Comparison of ENCODE assay signal across 30 cellular contexts in genomic region chr18:49467019-49467563, GRCh38.
"Had no signal": no experiment of that assay in that cellular context is flagged by ENCODE, and none has a peak within 500 bp of the region (broad histone marks: within the 10 kb centered on the region; RNA-seq: fewer than 3 reads in every experiment).

No MANE protein-coding gene starts in this region.

- H3K4me1 ChIP-seq: left lung, lower lobe of right lung, tibial nerve, uterus had no signal

- H3K9me3 ChIP-seq: left lung, lower lobe of right lung, ovary, tibial nerve, uterus had no signal

- DNase-seq: head of caudate nucleus; hippocampal formation; kidney glomerular epithelial cell; left cardiac atrium; left lung; lower lobe of right lung; mammary epithelial cell; mesenchymal stem cell; naive thymus-derived CD4-positive, alpha-beta T cell; nucleus accumbens; ovary; retina; right cardiac atrium; stimulated activated CD4-positive, alpha-beta T cell treated with anti-CD3 and anti-CD28 coated beads, Interleukin-1b, Interleukin-23, amount 100 ng/mL, for 48 hours; stimulated activated CD4-positive, alpha-beta T cell treated with anti-CD3 and anti-CD28 coated beads, Interleukin-2, amount 100 ng/mL, for 48 hours; stimulated activated CD4-positive, alpha-beta T cell treated with anti-CD3 and anti-CD28 coated beads, Interleukin-4, amount 100 ng/mL, for 4 hours; stimulated activated CD8-positive, alpha-beta memory T cell treated with anti-CD3 and anti-CD28 coated beads, Interleukin-4, amount 100 ng/mL, for 48 hours; stimulated activated naive CD4-positive, alpha-beta T cell treated with Interleukin-2 at 50 U/mL for 16 hours; stimulated activated naive CD8-positive, alpha-beta T cell treated with anti-CD3 and anti-CD28 coated beads, Interleukin-15, amount 100 ng/mL, for 72 hours; substantia nigra; uterus had no signal

- FAIRE-seq: keratinocyte had no signal

- H3K4me3 Mint-ChIP-seq: naive thymus-derived CD4-positive, alpha-beta T cell; natural killer cell treated with Interleukin-12 subunit alpha and Interleukin-12 subunit beta and Interleukin-15 and Interleukin-18, amount 100 ng/mL, for 72 hours; neural crest cell; stimulated activated memory B cell treated with anti-CD40 and anti-IgM and Interleukin-4, amounts not matched to agents 10 μg/mL and 1 μg/mL and 100 μg/mL, for 72 hours; stimulated activated naive CD8-positive, alpha-beta T cell treated with anti-CD3 and anti-CD28 coated beads, Interleukin-15, amount 100 ng/mL, for 72 hours; type B pancreatic cell had no signal

- H3K4me1 Mint-ChIP-seq: naive thymus-derived CD4-positive, alpha-beta T cell; stimulated activated memory B cell treated with anti-CD40 and anti-IgM and Interleukin-4, amounts not matched to agents 10 μg/mL and 1 μg/mL and 100 μg/mL, for 72 hours; stimulated activated naive CD8-positive, alpha-beta T cell treated with anti-CD3 and anti-CD28 coated beads, Interleukin-15, amount 100 ng/mL, for 72 hours had no signal

- H3K4me3 ChIP-seq: left lung, lower lobe of right lung, ovary, smooth muscle cell, tibial nerve, uterus had no signal

- H3K36me3 ChIP-seq: left lung, lower lobe of right lung, ovary, tibial nerve, uterus had no signal

- H3K36me3 Mint-ChIP-seq: naive thymus-derived CD4-positive, alpha-beta T cell; natural killer cell treated with Interleukin-12 subunit alpha and Interleukin-12 subunit beta and Interleukin-15 and Interleukin-18, amount 100 ng/mL, for 72 hours; stimulated activated memory B cell treated with anti-CD40 and anti-IgM and Interleukin-4, amounts not matched to agents 10 μg/mL and 1 μg/mL and 100 μg/mL, for 72 hours; type B pancreatic cell had no signal

- ATAC-seq: left cardiac atrium; left lung; lower lobe of right lung; naive thymus-derived CD4-positive, alpha-beta T cell; right cardiac atrium; sciatic nerve; stimulated activated memory B cell treated with anti-CD40 and anti-IgM and Interleukin-4, amounts not matched to agents 10 μg/mL and 1 μg/mL and 100 μg/mL, for 72 hours; stimulated activated naive CD8-positive, alpha-beta T cell treated with anti-CD3 and anti-CD28 coated beads, Interleukin-15, amount 100 ng/mL, for 72 hours had no signal

- H3K27me3 Mint-ChIP-seq: type B pancreatic cell had no signal

- H3K9me3 Mint-ChIP-seq: natural killer cell treated with Interleukin-12 subunit alpha and Interleukin-12 subunit beta and Interleukin-15 and Interleukin-18, amount 100 ng/mL, for 72 hours; neural crest cell; stimulated activated naive CD8-positive, alpha-beta T cell treated with anti-CD3 and anti-CD28 coated beads, Interleukin-15, amount 100 ng/mL, for 72 hours; type B pancreatic cell had no signal

- H3K4me2 ChIP-seq: smooth muscle cell had no signal

- H3K27ac Mint-ChIP-seq: naive thymus-derived CD4-positive, alpha-beta T cell; natural killer cell treated with Interleukin-12 subunit alpha and Interleukin-12 subunit beta and Interleukin-15 and Interleukin-18, amount 100 ng/mL, for 72 hours; progenitor cell of endocrine pancreas; stimulated activated memory B cell treated with anti-CD40 and anti-IgM and Interleukin-4, amounts not matched to agents 10 μg/mL and 1 μg/mL and 100 μg/mL, for 72 hours; stimulated activated naive CD8-positive, alpha-beta T cell treated with anti-CD3 and anti-CD28 coated beads, Interleukin-15, amount 100 ng/mL, for 72 hours; type B pancreatic cell had no signal

- H3K27ac ChIP-seq: left lung, lower lobe of right lung, ovary, tibial nerve, uterus had no signal

- H3K27me3 ChIP-seq: left lung, ovary, tibial nerve, uterus had no signal
